Comparison of ENCODE assay signal across 1 cellular context in genomic region chrX:11768039-11768438, GRCh38.
TF ChIP-seq lines count a peak whose summit lies in the region.

No MANE protein-coding gene starts in this region.

TF ChIP-seq in GM12878, 131 proteins besides CTCF, POLR2A, EP300 and RAD21 (continued from another document and continues in another):
- TF ChIP-seq CEBPZ (IDR thresholded peaks at IDR 0.05; ENCODE audit: low read depth, low read length) (no peak), ZNF207 (IDR thresholded peaks at IDR 0.05; ENCODE audit: borderline replicate concordance) (no peak; the same call in 1 of the 2 replicates), SP1 (IDR thresholded peaks at IDR 0.05; ENCODE audit: low read depth, low read length) (no peak), MTA2 (IDR thresholded peaks at IDR 0.05; ENCODE audit: low read depth) (peak; percentile 79; the same call in 1 of the 2 replicates), CBX5 (IDR thresholded peaks at IDR 0.05; ENCODE audit: low read depth) (0 out of 2 replicates have a peak, but pooled peaks have one; percentile 49), CREB1 (IDR thresholded peaks at IDR 0.05; ENCODE audit: low read depth) (0 out of 2 replicates have a peak, but pooled peaks have one; percentile 34), RAD51 (IDR thresholded peaks at IDR 0.05) (no peak), STAT3 (IDR thresholded peaks at IDR 0.05; ENCODE audit: low read depth, low read length) (no peak), ATF7 (IDR thresholded peaks at IDR 0.05; ENCODE audit: low read depth) (peak; percentile 51), TCF3 (IDR thresholded peaks at IDR 0.05; ENCODE audit: borderline replicate concordance, insufficient read depth, low read depth, low read length) (no peak), EED (IDR thresholded peaks at IDR 0.05; ENCODE audit: low read depth) (peak; percentile 53), MTA3 (IDR thresholded peaks at IDR 0.05; ENCODE audit: borderline replicate concordance, low read length) (0 out of 2 replicates have a peak, but pooled peaks have one; percentile 29), IRF3 (IDR thresholded peaks at IDR 0.05) (no peak), ZNF24 (IDR thresholded peaks at IDR 0.05) (no peak), MEF2A (IDR thresholded peaks at IDR 0.05; ENCODE audit: insufficient read depth, low read depth, low read length) (no peak), IRF4 (IDR thresholded peaks at IDR 0.05; ENCODE audit: low read depth, low read length) (peak; percentile 93), SREBF2 (IDR thresholded peaks at IDR 0.05; ENCODE audit: low read length) (no peak), ATF2 (IDR thresholded peaks at IDR 0.05; ENCODE audit: low read length) (no peak), CBX3 (IDR thresholded peaks at IDR 0.05; ENCODE audit: borderline replicate concordance, low read depth) (no peak), BRCA1 (IDR thresholded peaks at IDR 0.05; ENCODE audit: low read depth, low read length) (no peak), SMARCA5 (IDR thresholded peaks at IDR 0.05) (no peak), ZNF217 (IDR thresholded peaks at IDR 0.05) (no peak; the same call in 1 of the 2 replicates), RUNX3 (IDR thresholded peaks at IDR 0.05; ENCODE audit: low read length) (peak; percentile 87), DPF2 (IDR thresholded peaks at IDR 0.05) (peak; percentile 80), RFX5 (IDR thresholded peaks at IDR 0.05; ENCODE audit: low read depth, low read length) (peak; percentile 92), ETV6 (conservative IDR thresholded peaks at IDR 0.05 in 1 of 2, IDR thresholded peaks at IDR 0.05 in 1 of 2; ENCODE audit: borderline replicate concordance in 1 of 2, low read depth in 1 of 2) (0 out of 4 replicates have a peak, but pooled peaks of 1 of the 2 experiments have one; percentile 31), RELA (IDR thresholded peaks at IDR 0.05; ENCODE audit: borderline replicate concordance, partially characterized antibody) (no peak), ZNF622 (IDR thresholded peaks at IDR 0.05) (no peak), NFIC (IDR thresholded peaks at IDR 0.05; ENCODE audit: low read depth, low read length) (0 out of 2 replicates have a peak, but pooled peaks have one; percentile 50), NR2F1 (conservative IDR thresholded peaks at IDR 0.05) (no peak), SPI1 (IDR thresholded peaks at IDR 0.05; ENCODE audit: borderline replicate concordance, insufficient read depth, low read depth, low read length) (peak; percentile 97)
- TF ChIP-seq, protein P1, sequence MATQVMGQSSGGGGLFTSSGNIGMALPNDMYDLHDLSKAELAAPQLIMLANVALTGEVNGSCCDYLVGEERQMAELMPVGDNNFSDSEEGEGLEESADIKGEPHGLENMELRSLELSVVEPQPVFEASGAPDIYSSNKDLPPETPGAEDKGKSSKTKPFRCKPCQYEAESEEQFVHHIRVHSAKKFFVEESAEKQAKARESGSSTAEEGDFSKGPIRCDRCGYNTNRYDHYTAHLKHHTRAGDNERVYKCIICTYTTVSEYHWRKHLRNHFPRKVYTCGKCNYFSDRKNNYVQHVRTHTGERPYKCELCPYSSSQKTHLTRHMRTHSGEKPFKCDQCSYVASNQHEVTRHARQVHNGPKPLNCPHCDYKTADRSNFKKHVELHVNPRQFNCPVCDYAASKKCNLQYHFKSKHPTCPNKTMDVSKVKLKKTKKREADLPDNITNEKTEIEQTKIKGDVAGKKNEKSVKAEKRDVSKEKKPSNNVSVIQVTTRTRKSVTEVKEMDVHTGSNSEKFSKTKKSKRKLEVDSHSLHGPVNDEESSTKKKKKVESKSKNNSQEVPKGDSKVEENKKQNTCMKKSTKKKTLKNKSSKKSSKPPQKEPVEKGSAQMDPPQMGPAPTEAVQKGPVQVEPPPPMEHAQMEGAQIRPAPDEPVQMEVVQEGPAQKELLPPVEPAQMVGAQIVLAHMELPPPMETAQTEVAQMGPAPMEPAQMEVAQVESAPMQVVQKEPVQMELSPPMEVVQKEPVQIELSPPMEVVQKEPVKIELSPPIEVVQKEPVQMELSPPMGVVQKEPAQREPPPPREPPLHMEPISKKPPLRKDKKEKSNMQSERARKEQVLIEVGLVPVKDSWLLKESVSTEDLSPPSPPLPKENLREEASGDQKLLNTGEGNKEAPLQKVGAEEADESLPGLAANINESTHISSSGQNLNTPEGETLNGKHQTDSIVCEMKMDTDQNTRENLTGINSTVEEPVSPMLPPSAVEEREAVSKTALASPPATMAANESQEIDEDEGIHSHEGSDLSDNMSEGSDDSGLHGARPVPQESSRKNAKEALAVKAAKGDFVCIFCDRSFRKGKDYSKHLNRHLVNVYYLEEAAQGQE (IDR thresholded peaks at IDR 0.05; ENCODE audit: low read depth, low read length), result no peak
- TF ChIP-seq, protein P2, sequence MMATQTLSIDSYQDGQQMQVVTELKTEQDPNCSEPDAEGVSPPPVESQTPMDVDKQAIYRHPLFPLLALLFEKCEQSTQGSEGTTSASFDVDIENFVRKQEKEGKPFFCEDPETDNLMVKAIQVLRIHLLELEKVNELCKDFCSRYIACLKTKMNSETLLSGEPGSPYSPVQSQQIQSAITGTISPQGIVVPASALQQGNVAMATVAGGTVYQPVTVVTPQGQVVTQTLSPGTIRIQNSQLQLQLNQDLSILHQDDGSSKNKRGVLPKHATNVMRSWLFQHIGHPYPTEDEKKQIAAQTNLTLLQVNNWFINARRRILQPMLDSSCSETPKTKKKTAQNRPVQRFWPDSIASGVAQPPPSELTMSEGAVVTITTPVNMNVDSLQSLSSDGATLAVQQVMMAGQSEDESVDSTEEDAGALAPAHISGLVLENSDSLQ (IDR thresholded peaks at IDR 0.05), result no peak
- TF ChIP-seq, protein P3, sequence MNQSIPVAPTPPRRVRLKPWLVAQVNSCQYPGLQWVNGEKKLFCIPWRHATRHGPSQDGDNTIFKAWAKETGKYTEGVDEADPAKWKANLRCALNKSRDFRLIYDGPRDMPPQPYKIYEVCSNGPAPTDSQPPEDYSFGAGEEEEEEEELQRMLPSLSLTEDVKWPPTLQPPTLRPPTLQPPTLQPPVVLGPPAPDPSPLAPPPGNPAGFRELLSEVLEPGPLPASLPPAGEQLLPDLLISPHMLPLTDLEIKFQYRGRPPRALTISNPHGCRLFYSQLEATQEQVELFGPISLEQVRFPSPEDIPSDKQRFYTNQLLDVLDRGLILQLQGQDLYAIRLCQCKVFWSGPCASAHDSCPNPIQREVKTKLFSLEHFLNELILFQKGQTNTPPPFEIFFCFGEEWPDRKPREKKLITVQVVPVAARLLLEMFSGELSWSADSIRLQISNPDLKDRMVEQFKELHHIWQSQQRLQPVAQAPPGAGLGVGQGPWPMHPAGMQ (IDR thresholded peaks at IDR 0.05; ENCODE audit: borderline replicate concordance), result no peak
- TF ChIP-seq, protein P4, sequence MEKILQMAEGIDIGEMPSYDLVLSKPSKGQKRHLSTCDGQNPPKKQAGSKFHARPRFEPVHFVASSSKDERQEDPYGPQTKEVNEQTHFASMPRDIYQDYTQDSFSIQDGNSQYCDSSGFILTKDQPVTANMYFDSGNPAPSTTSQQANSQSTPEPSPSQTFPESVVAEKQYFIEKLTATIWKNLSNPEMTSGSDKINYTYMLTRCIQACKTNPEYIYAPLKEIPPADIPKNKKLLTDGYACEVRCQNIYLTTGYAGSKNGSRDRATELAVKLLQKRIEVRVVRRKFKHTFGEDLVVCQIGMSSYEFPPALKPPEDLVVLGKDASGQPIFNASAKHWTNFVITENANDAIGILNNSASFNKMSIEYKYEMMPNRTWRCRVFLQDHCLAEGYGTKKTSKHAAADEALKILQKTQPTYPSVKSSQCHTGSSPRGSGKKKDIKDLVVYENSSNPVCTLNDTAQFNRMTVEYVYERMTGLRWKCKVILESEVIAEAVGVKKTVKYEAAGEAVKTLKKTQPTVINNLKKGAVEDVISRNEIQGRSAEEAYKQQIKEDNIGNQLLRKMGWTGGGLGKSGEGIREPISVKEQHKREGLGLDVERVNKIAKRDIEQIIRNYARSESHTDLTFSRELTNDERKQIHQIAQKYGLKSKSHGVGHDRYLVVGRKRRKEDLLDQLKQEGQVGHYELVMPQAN (conservative IDR thresholded peaks at IDR 0.05), result no peak
- TF ChIP-seq, protein P5, sequence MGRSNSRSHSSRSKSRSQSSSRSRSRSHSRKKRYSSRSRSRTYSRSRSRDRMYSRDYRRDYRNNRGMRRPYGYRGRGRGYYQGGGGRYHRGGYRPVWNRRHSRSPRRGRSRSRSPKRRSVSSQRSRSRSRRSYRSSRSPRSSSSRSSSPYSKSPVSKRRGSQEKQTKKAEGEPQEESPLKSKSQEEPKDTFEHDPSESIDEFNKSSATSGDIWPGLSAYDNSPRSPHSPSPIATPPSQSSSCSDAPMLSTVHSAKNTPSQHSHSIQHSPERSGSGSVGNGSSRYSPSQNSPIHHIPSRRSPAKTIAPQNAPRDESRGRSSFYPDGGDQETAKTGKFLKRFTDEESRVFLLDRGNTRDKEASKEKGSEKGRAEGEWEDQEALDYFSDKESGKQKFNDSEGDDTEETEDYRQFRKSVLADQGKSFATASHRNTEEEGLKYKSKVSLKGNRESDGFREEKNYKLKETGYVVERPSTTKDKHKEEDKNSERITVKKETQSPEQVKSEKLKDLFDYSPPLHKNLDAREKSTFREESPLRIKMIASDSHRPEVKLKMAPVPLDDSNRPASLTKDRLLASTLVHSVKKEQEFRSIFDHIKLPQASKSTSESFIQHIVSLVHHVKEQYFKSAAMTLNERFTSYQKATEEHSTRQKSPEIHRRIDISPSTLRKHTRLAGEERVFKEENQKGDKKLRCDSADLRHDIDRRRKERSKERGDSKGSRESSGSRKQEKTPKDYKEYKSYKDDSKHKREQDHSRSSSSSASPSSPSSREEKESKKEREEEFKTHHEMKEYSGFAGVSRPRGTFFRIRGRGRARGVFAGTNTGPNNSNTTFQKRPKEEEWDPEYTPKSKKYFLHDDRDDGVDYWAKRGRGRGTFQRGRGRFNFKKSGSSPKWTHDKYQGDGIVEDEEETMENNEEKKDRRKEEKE (IDR thresholded peaks at IDR 0.05), result no peak
- TF ChIP-seq, protein P6, sequence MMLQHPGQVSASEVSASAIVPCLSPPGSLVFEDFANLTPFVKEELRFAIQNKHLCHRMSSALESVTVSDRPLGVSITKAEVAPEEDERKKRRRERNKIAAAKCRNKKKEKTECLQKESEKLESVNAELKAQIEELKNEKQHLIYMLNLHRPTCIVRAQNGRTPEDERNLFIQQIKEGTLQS (IDR thresholded peaks at IDR 0.05; ENCODE audit: borderline replicate concordance, extremely low read depth, low read depth, low read length), result no peak
- TF ChIP-seq, protein P7, sequence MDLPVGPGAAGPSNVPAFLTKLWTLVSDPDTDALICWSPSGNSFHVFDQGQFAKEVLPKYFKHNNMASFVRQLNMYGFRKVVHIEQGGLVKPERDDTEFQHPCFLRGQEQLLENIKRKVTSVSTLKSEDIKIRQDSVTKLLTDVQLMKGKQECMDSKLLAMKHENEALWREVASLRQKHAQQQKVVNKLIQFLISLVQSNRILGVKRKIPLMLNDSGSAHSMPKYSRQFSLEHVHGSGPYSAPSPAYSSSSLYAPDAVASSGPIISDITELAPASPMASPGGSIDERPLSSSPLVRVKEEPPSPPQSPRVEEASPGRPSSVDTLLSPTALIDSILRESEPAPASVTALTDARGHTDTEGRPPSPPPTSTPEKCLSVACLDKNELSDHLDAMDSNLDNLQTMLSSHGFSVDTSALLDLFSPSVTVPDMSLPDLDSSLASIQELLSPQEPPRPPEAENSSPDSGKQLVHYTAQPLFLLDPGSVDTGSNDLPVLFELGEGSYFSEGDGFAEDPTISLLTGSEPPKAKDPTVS (IDR thresholded peaks at IDR 0.05; ENCODE audit: low read depth, low read length), result no peak
